ENCODE assay signal across 1 cellular context in genomic region chr13:38518328-38518727, GRCh38.
TF ChIP-seq lines count a peak whose summit lies in the region.

No MANE protein-coding gene starts in this region.

TF ChIP-seq in GM23338, 12 proteins besides CTCF, POLR2A, EP300 and RAD21 (continued from another document):
- TF ChIP-seq REST (IDR thresholded peaks at IDR 0.05; ENCODE audit: unreplicated experiment) (no peak), ZNF114 (CRISPR knock-in tag; IDR thresholded peaks at IDR 0.05) (no peak), ZNF462 (CRISPR knock-in tag; IDR thresholded peaks at IDR 0.05) (no peak), EZH2phosphoT487 (IDR thresholded peaks at IDR 0.05; ENCODE audit: unreplicated experiment) (no peak), CREB1 (CRISPR knock-in tag; IDR thresholded peaks at IDR 0.05; ENCODE audit: low read depth) (no peak), EZH2 (IDR thresholded peaks at IDR 0.05; ENCODE audit: low read depth, unreplicated experiment) (no peak), NANOG (IDR thresholded peaks at IDR 0.05; ENCODE audit: borderline replicate concordance) (no peak)
TF ChIP-seq in GM23338: peak in this region for 0.
